Comparison of ENCODE assay signal across 12 cellular contexts in the genomic region with DNA sequence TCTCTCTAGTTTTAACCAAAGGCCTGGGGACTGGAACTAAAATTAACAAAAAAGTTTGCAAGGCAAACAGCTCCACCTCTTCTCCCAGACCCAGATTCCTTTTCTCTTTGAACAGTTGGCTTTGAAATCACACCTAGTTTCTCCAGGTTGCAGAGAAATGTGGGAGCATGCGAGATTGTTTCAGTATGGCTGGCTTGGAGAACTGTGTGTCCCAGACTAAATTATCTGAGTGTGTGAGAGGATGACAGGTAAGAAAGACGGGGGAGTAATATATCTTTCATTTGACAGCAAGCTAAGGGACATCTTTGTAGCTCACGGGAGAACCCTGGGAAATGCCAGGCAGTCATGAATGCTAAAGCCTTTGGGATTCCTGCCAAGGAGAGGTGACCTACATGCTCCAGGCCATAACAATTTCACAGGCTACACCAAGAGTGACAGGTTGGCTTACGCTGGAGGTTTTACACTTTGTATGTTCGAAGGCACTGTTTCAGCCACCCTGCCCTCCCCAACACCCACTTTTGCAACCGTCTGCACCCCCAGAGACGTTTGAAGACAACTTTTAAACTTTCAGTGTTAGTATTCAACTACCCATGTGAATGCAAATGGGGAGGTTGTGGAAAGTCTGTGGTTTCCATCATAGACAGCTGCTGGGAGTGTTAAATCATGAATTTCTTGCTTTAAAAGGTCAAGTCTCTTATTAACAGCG.
A peak's percentile ranks its signal among the peaks of the same experiment; 100 is the strongest.
DNase-seq lines count a peak whose midpoint lies in the region; ATAC-seq, FAIRE-seq and TF ChIP-seq lines count a peak whose summit lies in the region.
"Had no signal": no experiment of that assay in that cellular context is flagged by ENCODE, and none has a peak within 500 bp of the region (broad histone marks: within the 10 kb centered on the region; RNA-seq: fewer than 3 reads in every experiment).

No MANE protein-coding gene starts in this region.

- no peak overlapping the region for H3K56ac ChIP-seq in H1 (replicated peaks; ENCODE audit: insufficient read length, low read depth, low read length)

- ATAC-seq in GM18505 (IDR thresholded peaks at IDR 0.05; ENCODE audit: unreplicated experiment) = peak; percentile 57
- ATAC-seq in GM21515 (IDR thresholded peaks at IDR 0.05; ENCODE audit: unreplicated experiment) = peak; percentile 74
- ATAC-seq in HG03060 (IDR thresholded peaks at IDR 0.05; ENCODE audit: low read depth, unreplicated experiment) = peak; percentile 56
- ATAC-seq in activated CD8-positive, alpha-beta memory T cell treated with anti-CD3 and anti-CD28 coated beads, Interleukin-2, amount 10 ng/mL, durations not matched to agents 7 days and 5 days = no peak
- no peak for ATAC-seq in left lobe of liver
- ATAC-seq: activated T-helper 17 cell treated with anti-CD3 and anti-CD28 coated beads, Interleukin-2, amount 50 U/mL, for 72 hours had no signal

- H3K4ac ChIP-seq in H1 (replicated peaks; ENCODE audit: insufficient read length, low read depth, low read length) = no peak overlapping the region

- H3K9ac ChIP-seq in H1 (replicated peaks in 1 of 4; ENCODE audit: extremely low read depth in 1 of 4, low read depth in 3 of 4, low read length in 3 of 4) = no peak overlapping the region

- H3K18ac ChIP-seq in H1 (ENCODE audit: extremely low read depth, low read length) = no peak overlapping the region

- WGBS in H1 (ENCODE audit: extremely low coverage in 1 of 2, insufficient coverage in 1 of 2, insufficient read length in 1 of 2, insufficient replicate concordance in 2 of 2, low coverage in 1 of 2, low lambda C conversion rate in 2 of 2, missing lambda C conversion rate in 1 of 2), 2 experiments = 90% methylated on average over 8 of the region's 8 CpGs; no CpG with 5 or more reads in 1 of the 2 experiments

- POLR2A ChIA-PET in H1 (lab: Charles Lee; ENCODE audit: partially characterized antibody) = interaction anchor here (1.3 to 1.6 kb wide), 2 partner anchors 9 to 486 kb away, joined by 3 read pairs; no protein-coding TSS in a partner anchor

- H3K23me2 ChIP-seq in H1 (ENCODE audit: low read depth, low read length) = no peaks in the 10 kb centered on the region

- in situ Hi-C loops in KBM-7 (cut with MboI; ENCODE audit: low pct_unique_long_range_greater_than_20kb, low sequenced_read_pairs) = no loop called here

- TF ChIP-seq RAD21 in H1 (IDR thresholded peaks at IDR 0.05 in 1 of 2, conservative IDR thresholded peaks at IDR 0.05 in 1 of 2; ENCODE audit: low read depth in 2 of 2, low read length in 2 of 2) = no peak

- H3K79me2 ChIP-seq in H1 (ENCODE audit: control insufficient read depth in 1 of 2, insufficient read depth in 2 of 2, low read length in 2 of 2) = no peaks in the 10 kb centered on the region

- H3K9me3 Mint-ChIP-seq in activated CD8-positive, alpha-beta memory T cell treated with anti-CD3 and anti-CD28 coated beads, Interleukin-2, amount 10 ng/mL, durations not matched to agents 7 days and 5 days (ENCODE audit: low read depth) = no peaks in the 10 kb centered on the region
- H3K9me3 Mint-ChIP-seq: activated T-helper 17 cell treated with anti-CD3 and anti-CD28 coated beads, Interleukin-2, amount 50 U/mL, for 72 hours had no signal

- no peaks in the 10 kb centered on the region for H3K36me3 Mint-ChIP-seq in activated CD8-positive, alpha-beta memory T cell treated with anti-CD3 and anti-CD28 coated beads, Interleukin-2, amount 10 ng/mL, durations not matched to agents 7 days and 5 days
- H3K36me3 Mint-ChIP-seq: naive B cell had no signal

- TF ChIP-seq POLR2A in GM18505 (IDR thresholded peaks at IDR 0.05; ENCODE audit: borderline replicate concordance, extremely low read depth, insufficient read depth, insufficient read length) = no peak
- no peak for TF ChIP-seq POLR2A in H1 (IDR thresholded peaks at IDR 0.05; ENCODE audit: control extremely low read depth in 1 of 2, low read depth in 2 of 2, low read length in 2 of 2)

- H3K27ac Mint-ChIP-seq in activated CD8-positive, alpha-beta memory T cell treated with anti-CD3 and anti-CD28 coated beads, Interleukin-2, amount 10 ng/mL, durations not matched to agents 7 days and 5 days = no peak overlapping the region
- H3K27ac Mint-ChIP-seq: activated B cell treated with CpG ODN at 0.5 μM for 24 hours; activated T-helper 17 cell treated with anti-CD3 and anti-CD28 coated beads, Interleukin-2, amount 50 U/mL, for 72 hours; naive B cell had no signal

- DNase-seq in H1 (ENCODE audit: low read depth in 1 of 2, low spot score in 2 of 2) = no peak
- DNase-seq in activated CD8-positive, alpha-beta memory T cell treated with anti-CD3 and anti-CD28 coated beads, Interleukin-2, amount 10 ng/mL, durations not matched to agents 7 days and 5 days = no peak
- no peak for DNase-seq in left lobe of liver (ENCODE audit: low spot score)
- DNase-seq in KBM-7 = no peak
- DNase-seq in SHP77 (lab: John Stamatoyannopoulos, UW) = no peak
- DNase-seq: activated B cell treated with CpG ODN at 0.5 μM for 24 hours, esophagus squamous epithelium, naive B cell had no signal

- no peaks in the 10 kb centered on the region for H3K4me1 ChIP-seq in H1 (replicated peaks in 1 of 4; ENCODE audit: control insufficient read depth in 3 of 4, insufficient read depth in 4 of 4, low read length in 3 of 4)

- H4K20me1 ChIP-seq in H1 (replicated peaks in 1 of 2; ENCODE audit: control insufficient read depth in 1 of 2, insufficient read depth in 2 of 2, low read length in 2 of 2) = no peaks in the 10 kb centered on the region

- no peak overlapping the region for H3K4me2 ChIP-seq in H1 (ENCODE audit: insufficient read depth in 1 of 2, low read depth in 2 of 2, low read length in 2 of 2)

- H3K4me1 Mint-ChIP-seq in activated CD8-positive, alpha-beta memory T cell treated with anti-CD3 and anti-CD28 coated beads, Interleukin-2, amount 10 ng/mL, durations not matched to agents 7 days and 5 days = no peaks in the 10 kb centered on the region
- H3K4me1 Mint-ChIP-seq: activated B cell treated with CpG ODN at 0.5 μM for 24 hours; activated T-helper 17 cell treated with anti-CD3 and anti-CD28 coated beads, Interleukin-2, amount 50 U/mL, for 72 hours; naive B cell had no signal

- no peak overlapping the region for H2BK120ac ChIP-seq in H1 (replicated peaks; ENCODE audit: low read depth, low read length)

- no peak overlapping the region for H2BK15ac ChIP-seq in H1 (ENCODE audit: low read length)

- peak overlapping the region; percentile 45 for H2AFZ ChIP-seq in H1 (ENCODE audit: low read length)

- H3K27me3 ChIP-seq in H1 (replicated peaks in 1 of 4; ENCODE audit: control insufficient read depth in 3 of 4, extremely low read depth in 1 of 4, insufficient read depth in 3 of 4, low read length in 3 of 4) = no peaks in the 10 kb centered on the region
- H3K27me3 ChIP-seq: esophagus squamous epithelium had no signal

- H2BK20ac ChIP-seq in H1 (ENCODE audit: low read length) = no peak overlapping the region

- H2BK12ac ChIP-seq in H1 (ENCODE audit: low read depth, low read length) = no peak overlapping the region

- H4K8ac ChIP-seq in H1 (ENCODE audit: extremely low read depth, insufficient read depth, low read length) = no peak overlapping the region

- H2AK5ac ChIP-seq in H1 (ENCODE audit: low read depth, low read length) = no peak overlapping the region

- TF ChIP-seq CTCF in H1 (IDR thresholded peaks at IDR 0.05; ENCODE audit: control extremely low read depth in 1 of 3, insufficient read depth in 1 of 3, low read depth in 1 of 3, low read length in 3 of 3) = no peak

- TF ChIP-seq EP300 in H1 (IDR thresholded peaks at IDR 0.05; ENCODE audit: borderline replicate concordance in 1 of 2, low read depth in 2 of 2, low read length in 2 of 2) = no peak

- H3K36me3 ChIP-seq in H1 (ENCODE audit: control insufficient read depth in 2 of 4, insufficient read depth in 4 of 4, low read length in 3 of 4) = no peaks in the 10 kb centered on the region
- H3K36me3 ChIP-seq: esophagus squamous epithelium had no signal

- H3K4me3 Mint-ChIP-seq in activated CD8-positive, alpha-beta memory T cell treated with anti-CD3 and anti-CD28 coated beads, Interleukin-2, amount 10 ng/mL, durations not matched to agents 7 days and 5 days = no peak overlapping the region
- H3K4me3 Mint-ChIP-seq: activated B cell treated with CpG ODN at 0.5 μM for 24 hours; activated T-helper 17 cell treated with anti-CD3 and anti-CD28 coated beads, Interleukin-2, amount 50 U/mL, for 72 hours; naive B cell had no signal

- H4K91ac ChIP-seq in H1 (replicated peaks; ENCODE audit: insufficient read length, low read length) = no peak overlapping the region

- H3K79me1 ChIP-seq in H1 (ENCODE audit: low read depth, low read length) = no peaks in the 10 kb centered on the region; the same call in 1 of the 2 replicates

- no peak overlapping the region for H3K23ac ChIP-seq in H1 (ENCODE audit: insufficient read length)

- no peak overlapping the region for H3K4me3 ChIP-seq in H1 (ENCODE audit: extremely low read depth in 1 of 4, insufficient read depth in 2 of 4, low read depth in 3 of 4, low read length in 4 of 4)
- H3K4me3 ChIP-seq: esophagus squamous epithelium had no signal

- no peak overlapping the region for H4K5ac ChIP-seq in H1 (ENCODE audit: insufficient read length, low read depth, low read length)

- CTCF ChIA-PET in H1 (lab: Charles Lee; ENCODE audit: partially characterized antibody) = interaction anchor here (0.6 to 5.1 kb wide), 35 partner anchors 10 to 1076 kb away, joined by 3 to 63 read pairs (median 4); no protein-coding TSS in a partner anchor
- CTCF ChIA-PET in activated CD8-positive, alpha-beta memory T cell treated with anti-CD3 and anti-CD28 coated beads, Interleukin-2, amount 10 ng/mL, durations not matched to agents 7 days and 5 days (lab: Charles Lee) = no interaction called here

- no peak overlapping the region for H3K14ac ChIP-seq in H1 (ENCODE audit: insufficient read length)

- no peak overlapping the region for H2BK5ac ChIP-seq in H1 (ENCODE audit: low read depth, low read length)

- no peaks in the 10 kb centered on the region for H3K9me3 ChIP-seq in H1 (ENCODE audit: insufficient read depth in 2 of 2, low read depth in 1 of 2, low read length in 1 of 2)
- H3K9me3 ChIP-seq: esophagus squamous epithelium had no signal

- H3K27ac ChIP-seq in H1 (ENCODE audit: low read depth, low read length) = no peak overlapping the region
- H3K27ac ChIP-seq: esophagus squamous epithelium had no signal

- no peaks in the 10 kb centered on the region for H3K27me3 Mint-ChIP-seq in activated CD8-positive, alpha-beta memory T cell treated with anti-CD3 and anti-CD28 coated beads, Interleukin-2, amount 10 ng/mL, durations not matched to agents 7 days and 5 days
- H3K27me3 Mint-ChIP-seq: activated B cell treated with CpG ODN at 0.5 μM for 24 hours; activated T-helper 17 cell treated with anti-CD3 and anti-CD28 coated beads, Interleukin-2, amount 50 U/mL, for 72 hours had no signal

- no peak for FAIRE-seq in H1 (lab: Jason Lieb, UNC)

TF ChIP-seq in H1, 55 proteins besides CTCF, POLR2A, EP300 and RAD21:
- no peak for TF ChIP-seq POLR2AphosphoS5 (IDR thresholded peaks at IDR 0.05; ENCODE audit: low read depth, low read length)

Comparison
In these comparisons a context has a peak if more than half of its experiments do, and no peak if none do; other contexts are left out.
1. ATAC-seq: peak in GM18505 (single experiment), GM21515 (single experiment) and HG03060 (single experiment); none in activated CD8-positive, alpha-beta memory T cell treated with anti-CD3 and anti-CD28 coated beads, Interleukin-2, amount 10 ng/mL, durations not matched to agents 7 days and 5 days (single experiment) and left lobe of liver (single experiment).